8 cellular contexts compared by ENCODE assay signal in genomic region chr10:35643151-35643975, GRCh38. TPM values are rescaled to one million over a fixed set of nuclear protein-coding genes. Genes with fewer than 3 reads are reported as not detected.
DNase-seq lines count a peak whose midpoint lies in the region; ATAC-seq and TF ChIP-seq lines count a peak whose summit lies in the region.

No MANE protein-coding gene starts in this region.

- DNase-seq in AG09309 (ENCODE audit: low read depth) (peak; percentile 28), HEK293T (ENCODE audit: extremely low spot score) (peak; percentile 30), ecto neural progenitor cell (ENCODE audit: low spot score) (peak; percentile 69)
- no peak for DNase-seq in stimulated activated naive B cell treated with anti-CD40 and anti-IgM and Interleukin-4, amounts not matched to agents 10 μg/mL and 1 μg/mL and 100 μg/mL, for 72 hours

- ATAC-seq in stimulated activated naive B cell treated with anti-CD40 and anti-IgM and Interleukin-4, amounts not matched to agents 10 μg/mL and 1 μg/mL and 100 μg/mL, for 72 hours (replicated peaks), result no peak
- ATAC-seq in GM19467 (IDR thresholded peaks at IDR 0.05; ENCODE audit: unreplicated experiment) (no peak), HG02610 (IDR thresholded peaks at IDR 0.05; ENCODE audit: unreplicated experiment) (no peak)

- H3K9ac ChIP-seq in liver (ENCODE audit: low read depth in 1 of 2, low read length in 2 of 2), result peak overlapping the region in 1 of 2 donors; percentile 47

- no peak for TF ChIP-seq RAD21 in liver (IDR thresholded peaks at IDR 0.05)

- peak overlapping the region; percentile 54 for H3K4me3 ChIP-seq in AG09309 (ENCODE audit: control insufficient read depth, low read depth, low read length)
- H3K4me3 ChIP-seq in liver (ENCODE audit: low read depth in 1 of 3, low read length in 3 of 3), result peak overlapping the region; percentile 35 to 82 (median 72)

- TF ChIP-seq CTCF in AG09309 (IDR thresholded peaks at IDR 0.05; ENCODE audit: control insufficient read depth, insufficient read depth, low read depth, low read length, missing control alignments), result no peak
- no peak for TF ChIP-seq CTCF in liver (IDR thresholded peaks at IDR 0.05; ENCODE audit: low read depth, low read length, missing input control)

- peak overlapping the region; percentile 18 to 28 for H3K27ac ChIP-seq in liver (ENCODE audit: low read depth in 1 of 2, low read length in 2 of 2)

- peaks cover 11 to 39% (median 26%) of the 10 kb centered on the region in 4 donors for H3K4me1 ChIP-seq in liver (ENCODE audit: control insufficient read depth in 4 of 4, insufficient read depth in 4 of 4, low read length in 3 of 4)

- 1% methylated on average over 38 of the region's 38 CpGs for WGBS in liver

- peaks cover 58% of the 10 kb centered on the region for H3K27me3 Mint-ChIP-seq in T-helper 1 cell treated with Interleukin-12 subunit alpha and Interleukin-12 subunit beta and Interleukin-4 antibody, amounts not matched to agents 30 μg/mL and 1 μg/mL, for 36 hours (ENCODE audit: low read depth)
- H3K27me3 Mint-ChIP-seq in stimulated activated naive B cell treated with anti-CD40 and anti-IgM and Interleukin-4, amounts not matched to agents 10 μg/mL and 1 μg/mL and 100 μg/mL, for 72 hours, result peaks cover 25 to 68% of the 10 kb centered on the region in 2 donors

- peak overlapping the region; percentile 53 for H3K4me3 Mint-ChIP-seq in T-helper 1 cell treated with Interleukin-12 subunit alpha and Interleukin-12 subunit beta and Interleukin-4 antibody, amounts not matched to agents 30 μg/mL and 1 μg/mL, for 36 hours
- H3K4me3 Mint-ChIP-seq in stimulated activated naive B cell treated with anti-CD40 and anti-IgM and Interleukin-4, amounts not matched to agents 10 μg/mL and 1 μg/mL and 100 μg/mL, for 72 hours, result peak overlapping the region; percentile 87 to 88

- no peaks in the 10 kb centered on the region for H3K27me3 ChIP-seq in liver (ENCODE audit: control insufficient read depth in 4 of 4, insufficient read depth in 4 of 4, low read length in 3 of 4)

- no peaks in the 10 kb centered on the region for H3K9me3 Mint-ChIP-seq in T-helper 1 cell treated with Interleukin-12 subunit alpha and Interleukin-12 subunit beta and Interleukin-4 antibody, amounts not matched to agents 30 μg/mL and 1 μg/mL, for 36 hours
- peaks cover 0 to 2% of the 10 kb centered on the region in 2 donors for H3K9me3 Mint-ChIP-seq in stimulated activated naive B cell treated with anti-CD40 and anti-IgM and Interleukin-4, amounts not matched to agents 10 μg/mL and 1 μg/mL and 100 μg/mL, for 72 hours

- peaks cover 15% of the 10 kb centered on the region for H3K4me1 Mint-ChIP-seq in T-helper 1 cell treated with Interleukin-12 subunit alpha and Interleukin-12 subunit beta and Interleukin-4 antibody, amounts not matched to agents 30 μg/mL and 1 μg/mL, for 36 hours (ENCODE audit: low read depth)
- peaks cover 17 to 41% of the 10 kb centered on the region in 2 donors for H3K4me1 Mint-ChIP-seq in stimulated activated naive B cell treated with anti-CD40 and anti-IgM and Interleukin-4, amounts not matched to agents 10 μg/mL and 1 μg/mL and 100 μg/mL, for 72 hours

- H3K36me3 Mint-ChIP-seq in T-helper 1 cell treated with Interleukin-12 subunit alpha and Interleukin-12 subunit beta and Interleukin-4 antibody, amounts not matched to agents 30 μg/mL and 1 μg/mL, for 36 hours (ENCODE audit: low read depth), result no peaks in the 10 kb centered on the region
- H3K36me3 Mint-ChIP-seq in stimulated activated naive B cell treated with anti-CD40 and anti-IgM and Interleukin-4, amounts not matched to agents 10 μg/mL and 1 μg/mL and 100 μg/mL, for 72 hours, result no peaks in the 10 kb centered on the region

- H3K36me3 ChIP-seq in liver (ENCODE audit: control insufficient read depth in 4 of 4, insufficient read depth in 3 of 4, low read depth in 1 of 4, low read length in 3 of 4), result peaks cover 0 to 3% (median 0%) of the 10 kb centered on the region in 4 donors

- no peak overlapping the region for H3K27ac Mint-ChIP-seq in T-helper 1 cell treated with Interleukin-12 subunit alpha and Interleukin-12 subunit beta and Interleukin-4 antibody, amounts not matched to agents 30 μg/mL and 1 μg/mL, for 36 hours
- H3K27ac Mint-ChIP-seq in stimulated activated naive B cell treated with anti-CD40 and anti-IgM and Interleukin-4, amounts not matched to agents 10 μg/mL and 1 μg/mL and 100 μg/mL, for 72 hours, result peak overlapping the region; percentile 9

- POLR2A ChIA-PET in HEK293T (lab: Yijun Ruan, JAX), result no interaction called here

- CTCF ChIA-PET in HEK293T (lab: Yijun Ruan, JAX), result interaction anchor here (0.7 kb wide), 1 partner anchor 838 kb away, joined by 6 read pairs; no protein-coding TSS in a partner anchor

- no peaks in the 10 kb centered on the region for H3K9me3 ChIP-seq in liver (ENCODE audit: control insufficient read depth in 4 of 4, low read length in 3 of 4)

TF ChIP-seq in HEK293T, 16 proteins besides CTCF, POLR2A, EP300 and RAD21:
- TF ChIP-seq TARDBP (IDR thresholded peaks at IDR 0.05), result no peak
- TF ChIP-seq L3MBTL2 (conservative IDR thresholded peaks at IDR 0.05), result peak; percentile 34
TF ChIP-seq in HEK293T: peak in this region for 1.

TF ChIP-seq in liver, 16 proteins besides CTCF, POLR2A, EP300 and RAD21:
- TF ChIP-seq ZBTB33 (IDR thresholded peaks at IDR 0.05), result no peak
- TF ChIP-seq, protein P1, sequence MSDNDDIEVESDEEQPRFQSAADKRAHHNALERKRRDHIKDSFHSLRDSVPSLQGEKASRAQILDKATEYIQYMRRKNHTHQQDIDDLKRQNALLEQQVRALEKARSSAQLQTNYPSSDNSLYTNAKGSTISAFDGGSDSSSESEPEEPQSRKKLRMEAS (IDR thresholded peaks at IDR 0.05), result peak; percentile 32

RNA-seq across cellular contexts. Expression of gene FZD8, which starts 1.3 kb away (rescaled TPM):
- 1 to 10 TPM; 3.5 to 5.4 TPM for total RNA-seq in liver
- polyA plus RNA-seq in liver, result 1 to 10 TPM in 1 of 2 donors, under 1 TPM in 1; 0.25 to 2.4 TPM

RNA-seq across cellular contexts. Expression of gene GJD4, which starts 38.2 kb away (rescaled TPM):
- not detected for total RNA-seq in liver
- polyA plus RNA-seq in liver, result not detected
